ENCODE assay signal across 20 cellular contexts in the genomic region with DNA sequence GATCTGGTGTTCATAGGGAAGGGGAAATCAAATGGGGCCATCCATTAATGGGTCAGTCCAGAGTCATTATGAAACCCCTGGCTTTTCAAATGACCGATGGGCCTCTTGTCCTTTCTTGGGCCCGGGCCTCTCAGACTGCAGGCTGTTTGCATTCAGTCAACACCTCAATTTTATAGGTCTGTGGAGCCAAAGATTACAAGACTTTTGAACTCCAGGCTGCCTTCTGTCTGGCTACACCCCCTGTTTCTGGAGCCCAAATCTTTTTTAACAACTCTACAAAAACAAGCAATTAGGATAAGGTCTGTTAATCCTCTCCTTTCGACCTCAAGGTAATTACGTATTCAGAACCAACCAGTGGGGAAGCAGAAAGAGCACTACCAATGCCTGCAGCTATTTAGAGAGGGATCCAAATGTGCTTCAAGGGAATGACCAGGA. TPM values are rescaled to one million over a fixed set of nuclear protein-coding genes. Genes with fewer than 3 reads are reported as not detected.
DNase-seq lines count a peak whose midpoint lies in the region; ATAC-seq, FAIRE-seq and TF ChIP-seq lines count a peak whose summit lies in the region.
"Had no signal": no experiment of that assay in that cellular context is flagged by ENCODE, and none has a peak within 500 bp of the region (broad histone marks: within the 10 kb centered on the region; RNA-seq: fewer than 3 reads in every experiment).

No MANE protein-coding gene starts in this region.

- ATAC-seq in K562, result peak; percentile 36
- peak; percentile 64 for ATAC-seq in HepG2
- ATAC-seq: naive thymus-derived CD4-positive, alpha-beta T cell; sciatic nerve had no signal

- H2AFZ ChIP-seq in K562 (ENCODE audit: low read depth, low read length) (no peak overlapping the region), HepG2 (ENCODE audit: low read length) (peak overlapping the region; percentile 70)

- H3K9ac ChIP-seq in K562 (ENCODE audit: insufficient read depth in 1 of 2, low read depth in 2 of 2, low read length in 2 of 2) (no peak overlapping the region), HepG2 (ENCODE audit: insufficient read depth, low read depth, low read length) (no peak overlapping the region)

- FAIRE-seq in K562 (lab: Jason Lieb, UNC) (no peak), HepG2 (lab: Jason Lieb, UNC) (no peak), D721Med (lab: Jason Lieb, UNC) (no peak)

- 2% methylated on average over 4 of the region's 4 CpGs for WGBS in K562 (ENCODE audit: insufficient coverage, low coverage, missing lambda C conversion rate)
- 10% methylated on average over 4 of the region's 4 CpGs for WGBS in HepG2 (ENCODE audit: low lambda C conversion rate)
- WGBS in thymus, result 94% methylated on average over 4 of the region's 4 CpGs

- H3K36me3 ChIP-seq in K562 (ENCODE audit: control insufficient read depth, insufficient read depth, low read length) (no peaks in the 10 kb centered on the region), HepG2 (replicated peaks in 1 of 2; ENCODE audit: control insufficient read depth in 1 of 2, insufficient read depth in 2 of 2, low read length in 2 of 2) (no peaks in the 10 kb centered on the region), thymus (ENCODE audit: control insufficient read depth, insufficient read depth) (no peaks in the 10 kb centered on the region)
- H3K36me3 ChIP-seq: upper lobe of left lung had no signal

- POLR2A ChIA-PET in K562 (lab: Yijun Ruan, JAX), result no interaction called here
- POLR2A ChIA-PET in HepG2 (lab: Yijun Ruan, JAX), result interaction anchor here (3.4 kb wide), 1 partner anchor 37 kb away, joined by 14 read pairs; a partner anchor contains a TSS

- TF ChIP-seq RAD21 in K562 (CRISPR knock-in tag; conservative IDR thresholded peaks at IDR 0.05 in 1 of 2, IDR thresholded peaks at IDR 0.05 in 1 of 2) (no peak), HepG2 (CRISPR knock-in tag; IDR thresholded peaks at IDR 0.05) (no peak)

- H3K4me1 ChIP-seq in K562 (replicated peaks in 1 of 2; ENCODE audit: control insufficient read depth in 2 of 2, insufficient read depth in 2 of 2, low read length in 2 of 2) (no peaks in the 10 kb centered on the region; a peak in 1 of 5 replicates), HepG2 (ENCODE audit: insufficient read depth, low read length) (peaks cover 31% of the 10 kb centered on the region), thymus (ENCODE audit: control insufficient read depth, insufficient read depth, low read length) (no peaks in the 10 kb centered on the region)

- intact Hi-C loops in K562 (cut with micrococcal nuclease) (no loop called here), HepG2 (cut with micrococcal nuclease; ENCODE audit: unreplicated experiment) (no loop called here)

- H3K79me2 ChIP-seq in K562 (ENCODE audit: control insufficient read depth, insufficient read depth, low read length), result no peaks in the 10 kb centered on the region
- no peaks in the 10 kb centered on the region for H3K79me2 ChIP-seq in HepG2 (ENCODE audit: insufficient read depth, low read length)

- no peak overlapping the region for H3K27ac ChIP-seq in K562 (ENCODE audit: extremely low read depth, low read depth, low read length)
- H3K27ac ChIP-seq in HepG2 (ENCODE audit: extremely low read length, insufficient read depth, low read length), result no peak overlapping the region
- peak overlapping the region; percentile 25 for H3K27ac ChIP-seq in thymus (ENCODE audit: low read depth)
- H3K27ac ChIP-seq: epithelial cell of prostate, upper lobe of left lung had no signal

- H3K9me1 ChIP-seq in K562 (ENCODE audit: control insufficient read depth, insufficient read depth, low read length), result no peaks in the 10 kb centered on the region

- DNase-seq in NCI-H2227 treated with DMSO at 0.1 percent for 48 hours (lab: John Stamatoyannopoulos, UW) (peak; percentile 10), NCI-H2227 (lab: John Stamatoyannopoulos, UW; ENCODE audit: unreplicated experiment) (no peak), K562 (ENCODE audit: extremely low read depth in 1 of 4, low spot score in 3 of 4) (peak in 1 of 4 experiments; percentile 20), HepG2 (ENCODE audit: low spot score) (no peak), NCI-H226 (no peak), D721Med (ENCODE audit: insufficient read length, low spot score) (no peak)
- DNase-seq in activated CD4-positive, alpha-beta T cell treated with anti-CD3 and anti-CD28 coated beads for 48 hours, result no peak
- DNase-seq: activated CD4-positive, alpha-beta T cell treated with anti-CD3 and anti-CD28 coated beads for 4 hours; activated naive CD8-positive, alpha-beta T cell treated with anti-CD3 and anti-CD28 coated beads for 36 hours; activated T-cell treated with anti-CD3 and anti-CD28 coated beads for 4 hours; GF-D8; head of caudate nucleus; kidney glomerular epithelial cell; naive thymus-derived CD4-positive, alpha-beta T cell; stimulated activated CD4-positive, alpha-beta T cell treated with anti-CD3 and anti-CD28 coated beads, Interleukin-2, amount 100 ng/mL, for 48 hours; T-helper 2 cell had no signal

- in situ Hi-C loops in K562 (cut with MboI) (no loop called here), HepG2 (cut with HindIII; ENCODE audit: extremely low pct_ligation_motif_present, low pct_unique_long_range_greater_than_20kb) (no loop called here)

- H4K20me1 ChIP-seq in K562 (replicated peaks; ENCODE audit: control insufficient read depth, insufficient read depth, low read length) (no peaks in the 10 kb centered on the region), HepG2 (ENCODE audit: insufficient read depth, low read length) (no peaks in the 10 kb centered on the region)

- no TSS peak for BruUV-seq in K562 (replicated peaks; lab: Mats Ljungman, UMichigan)
- BruUV-seq in HepG2 (replicated peaks; lab: Mats Ljungman, UMichigan), result no TSS peak

- CTCF ChIA-PET in K562 (lab: Yijun Ruan, JAX; ENCODE audit: low intra/inter-chr PET ratio) (no interaction called here), HepG2 (lab: Yijun Ruan, JAX; ENCODE audit: low intra/inter-chr PET ratio, low total read pairs) (no interaction called here)

- no peak for TF ChIP-seq CTCF in K562 (IDR thresholded peaks at IDR 0.05 in 2 of 3, conservative IDR thresholded peaks at IDR 0.05 in 1 of 3; ENCODE audit: insufficient read depth in 2 of 3, low read depth in 1 of 3, low read length in 3 of 3)
- no peak for TF ChIP-seq CTCF in HepG2 (CRISPR knock-in tag; IDR thresholded peaks at IDR 0.05)
- TF ChIP-seq CTCF in D721Med (IDR thresholded peaks at IDR 0.05; ENCODE audit: insufficient read depth, missing control alignments), result no peak

- H3K4me2 ChIP-seq in K562 (ENCODE audit: insufficient read depth, low read length) (no peak overlapping the region), HepG2 (ENCODE audit: low read depth, low read length) (peak overlapping the region; percentile 40)

- H3K4me3 ChIP-seq in K562 (no peak overlapping the region), HepG2 (replicated peaks in 1 of 3; ENCODE audit: insufficient read depth in 1 of 3, low read depth in 2 of 3, low read length in 3 of 3) (no peak overlapping the region; a peak in 1 of 6 replicates), thymus (ENCODE audit: low read length) (no peak overlapping the region)
- H3K4me3 ChIP-seq: upper lobe of left lung had no signal

- TF ChIP-seq EP300 in K562 (IDR thresholded peaks at IDR 0.05; ENCODE audit: low read length) (no peak), HepG2 (IDR thresholded peaks at IDR 0.05; ENCODE audit: low read depth in 2 of 2, low read length in 2 of 2) (no peak; a peak in 1 of 4 replicates), HepG2 (CRISPR knock-in tag; IDR thresholded peaks at IDR 0.05; ENCODE audit: borderline replicate concordance) (no peak)

- H3K9me3 ChIP-seq in K562 (replicated peaks; ENCODE audit: control insufficient read depth, insufficient read depth, low read depth, low read length), result no peaks in the 10 kb centered on the region
- no peaks in the 10 kb centered on the region for H3K9me3 ChIP-seq in HepG2 (ENCODE audit: low read length)
- H3K9me3 ChIP-seq in thymus (ENCODE audit: control insufficient read depth), result no peaks in the 10 kb centered on the region
- H3K9me3 ChIP-seq: upper lobe of left lung had no signal

- TF ChIP-seq POLR2A in K562 (conservative IDR thresholded peaks at IDR 0.05) (no peak), HepG2 (IDR thresholded peaks at IDR 0.05; ENCODE audit: insufficient read depth in 1 of 2, low read depth in 2 of 2, low read length in 2 of 2) (no peak)

- no peaks in the 10 kb centered on the region for H3K27me3 ChIP-seq in K562 (ENCODE audit: control insufficient read depth in 2 of 2, insufficient read depth in 2 of 2, low read length in 2 of 2)
- no peaks in the 10 kb centered on the region; a peak in 1 of 5 replicates for H3K27me3 ChIP-seq in HepG2 (ENCODE audit: control insufficient read depth in 1 of 2, insufficient read depth in 2 of 2, low read length in 2 of 2)
- no peaks in the 10 kb centered on the region for H3K27me3 ChIP-seq in thymus (ENCODE audit: control insufficient read depth, insufficient read depth)
- H3K27me3 ChIP-seq: upper lobe of left lung had no signal

RNA-seq across cellular contexts. Expression of a gene that starts 35.6 kb away (rescaled TPM):
- 0.19 and 0.26 TPM in 2 replicates for total RNA-seq in K562 (2011; cell fraction: chromatin; rRNA removed; ENCODE audit: low replicate concordance)
- total RNA-seq in K562 (2011; cell fraction: nucleolus; rRNA removed), result not detected in 2 replicates
- 0.23 TPM in 1 of 2 replicates, not detected in the other for total RNA-seq in K562 (2011; cell fraction: nucleoplasm; rRNA removed)
- total RNA-seq in K562 (2014; rRNA removed) (0.12 TPM in 1 of 2 replicates, not detected in the other), K562 (2014; rRNA removed; fragmentation: Illumina TruSeq; extraction: Trizol) (0.06 TPM in 1 of 2 replicates, not detected in the other), K562 (2015; rRNA removed; fragmentation: Illumina TruSeq; extraction: Trizol) (0.08 and 0.14 TPM in 2 replicates), K562 (2021) (0.47 and 0.60 TPM in 2 replicates), HepG2 (2016; rRNA removed; fragmentation: Illumina TruSeq; extraction: Trizol) (37.0 and 40.9 TPM in 2 replicates)
- polyA plus RNA-seq in K562 (2011; rRNA removed) (0.08 and 0.20 TPM in 2 replicates), K562 (2014; fragmentation: Illumina TruSeq; extraction: Trizol) (0.12 and 0.40 TPM in 2 replicates), K562 (2014; fragmentation: Nextera tagmentation; extraction: Ambion mirVana) (under 1 TPM; 0.04 TPM), K562 (2014; rRNA removed) (0.03 and 0.04 TPM in 2 replicates), HepG2 (2011; rRNA removed) (161 and 175 TPM in 2 replicates), thymus (33.5 TPM)
- polyA plus RNA-seq in K562 (2011; cell fraction: cytosol; rRNA removed), result 0.06 and 0.24 TPM in 2 replicates
- 0.57 and 0.65 TPM in 2 replicates for polyA plus RNA-seq in K562 (2011; cell fraction: nucleus; rRNA removed)
- polyA plus RNA-seq in K562 (2012), result 0.07 and 0.14 TPM in 2 replicates
- polyA minus RNA-seq in K562 (2011; rRNA and poly(A)+ RNA removed), result 0.18 TPM in 1 of 2 replicates, not detected in the other
- not detected in 2 replicates for polyA minus RNA-seq in K562 (2011; cell fraction: cytosol; rRNA and poly(A)+ RNA removed)
- 0.13 and 0.44 TPM in 2 replicates for polyA minus RNA-seq in K562 (2011; cell fraction: nucleus; rRNA and poly(A)+ RNA removed)
- total RNA-seq in HepG2 (2016; cell fraction: cytosol; rRNA removed; fragmentation: Illumina TruSeq; extraction: Trizol; ENCODE audit: low read depth), result 4.4 and 4.7 TPM in 2 replicates
- total RNA-seq in HepG2 (2016; cell fraction: insoluble cytoplasmic fraction; rRNA removed; fragmentation: Illumina TruSeq; extraction: Trizol), result 36.2 and 41.6 TPM in 2 replicates
- total RNA-seq in HepG2 (2016; cell fraction: membrane; rRNA removed; fragmentation: Illumina TruSeq; extraction: Trizol), result 13.7 and 14.2 TPM in 2 replicates
- total RNA-seq in HepG2 (2016; cell fraction: nucleus; rRNA removed; fragmentation: Illumina TruSeq; extraction: Trizol), result 52.5 and 56.1 TPM in 2 replicates
- polyA plus RNA-seq in HepG2 (2011; cell fraction: cytosol; rRNA removed), result 140 and 159 TPM in 2 replicates
- polyA plus RNA-seq in HepG2 (2011; cell fraction: nucleus; rRNA removed), result 198 and 204 TPM in 2 replicates
- 101 and 134 TPM in 2 replicates for polyA plus RNA-seq in HepG2 (2012)
- 1.2 and 1.4 TPM in 2 replicates for polyA plus RNA-seq in HepG2 (2016; cell fraction: cytosol; fragmentation: Illumina TruSeq; extraction: Trizol; ENCODE audit: low read depth)
- 31.8 and 35.1 TPM in 2 replicates for polyA plus RNA-seq in HepG2 (2016; cell fraction: insoluble cytoplasmic fraction; fragmentation: Illumina TruSeq; extraction: Trizol; ENCODE audit: low read depth)
- 4.5 and 5.5 TPM in 2 replicates for polyA plus RNA-seq in HepG2 (2016; cell fraction: membrane; fragmentation: Illumina TruSeq; extraction: Trizol; ENCODE audit: low read depth)
- 62.5 and 77.8 TPM in 2 replicates for polyA plus RNA-seq in HepG2 (2016; cell fraction: nucleus; fragmentation: Illumina TruSeq; extraction: Trizol; ENCODE audit: insufficient read depth, low read depth)
- polyA minus RNA-seq in HepG2 (2011; rRNA and poly(A)+ RNA removed; ENCODE audit: low replicate concordance), result 3.5 and 736 TPM in 2 replicates
- polyA minus RNA-seq in HepG2 (2011; cell fraction: cytosol; rRNA and poly(A)+ RNA removed), result 161 and 182 TPM in 2 replicates
- 194 and 220 TPM in 2 replicates for polyA minus RNA-seq in HepG2 (2011; cell fraction: nucleus; rRNA and poly(A)+ RNA removed)
